In genomic region chr15:30921781-30922371, GRCh38 we compare ENCODE assay signal across 14 cellular contexts. TPM values are rescaled to one million over a fixed set of nuclear protein-coding genes. Genes with fewer than 3 reads are reported as not detected.
DNase-seq lines count a peak whose midpoint lies in the region; ATAC-seq and TF ChIP-seq lines count a peak whose summit lies in the region.
"Had no signal": no experiment of that assay in that cellular context is flagged by ENCODE, and none has a peak within 500 bp of the region (broad histone marks: within the 10 kb centered on the region; RNA-seq: fewer than 3 reads in every experiment).

No MANE protein-coding gene starts in this region.

- no peaks in the 10 kb centered on the region for H3K36me3 Mint-ChIP-seq in glutamatergic neuron (ENCODE audit: unreplicated experiment)
- peaks cover 13% of the 10 kb centered on the region for H3K36me3 Mint-ChIP-seq in activated CD8-positive, alpha-beta memory T cell treated with anti-CD3 and anti-CD28 coated beads, Interleukin-2, amount 10 ng/mL, durations not matched to agents 7 days and 5 days

- peak overlapping the region; percentile 92 for H3K27ac Mint-ChIP-seq in glutamatergic neuron (ENCODE audit: unreplicated experiment)
- no peak overlapping the region for H3K27ac Mint-ChIP-seq in activated CD8-positive, alpha-beta memory T cell treated with anti-CD3 and anti-CD28 coated beads, Interleukin-2, amount 10 ng/mL, durations not matched to agents 7 days and 5 days

- H3K27ac ChIP-seq in temporal lobe (ENCODE audit: low read depth, low read length): peak overlapping the region; percentile 99
- H3K27ac ChIP-seq: pancreas had no signal

- H3K27me3 Mint-ChIP-seq in glutamatergic neuron (ENCODE audit: unreplicated experiment): peaks cover 2% of the 10 kb centered on the region
- no peaks in the 10 kb centered on the region for H3K27me3 Mint-ChIP-seq in activated CD8-positive, alpha-beta memory T cell treated with anti-CD3 and anti-CD28 coated beads, Interleukin-2, amount 10 ng/mL, durations not matched to agents 7 days and 5 days
- H3K27me3 Mint-ChIP-seq: T-helper 17 cell had no signal

- POLR2A ChIA-PET in GM10248 (lab: Yijun Ruan, JAX): interaction anchor here (0.8 kb wide), 1 partner anchor 10 kb away, joined by 6 read pairs; no protein-coding TSS in a partner anchor

- no peak overlapping the region for H3K4me3 Mint-ChIP-seq in glutamatergic neuron (ENCODE audit: unreplicated experiment)
- no peak overlapping the region for H3K4me3 Mint-ChIP-seq in activated CD8-positive, alpha-beta memory T cell treated with anti-CD3 and anti-CD28 coated beads, Interleukin-2, amount 10 ng/mL, durations not matched to agents 7 days and 5 days
- H3K4me3 Mint-ChIP-seq: T-helper 17 cell had no signal

- ATAC-seq in activated CD8-positive, alpha-beta memory T cell treated with anti-CD3 and anti-CD28 coated beads, Interleukin-2, amount 10 ng/mL, durations not matched to agents 7 days and 5 days: no peak
- ATAC-seq: T-helper 17 cell had no signal

- DNase-seq in NCI-H2196 (lab: John Stamatoyannopoulos, UW; ENCODE audit: unreplicated experiment) (peak; percentile 3), NCI-H2196 treated with DMSO at 0.1 percent for 48 hours (lab: John Stamatoyannopoulos, UW; ENCODE audit: unreplicated experiment) (no peak), glutamatergic neuron (no peak), middle frontal gyrus (ENCODE audit: extremely low spot score, low spot score) (peak; percentile 50), NCI-H1092 (lab: John Stamatoyannopoulos, UW) (no peak), GM10248 (ENCODE audit: extremely low spot score) (no peak)
- no peak for DNase-seq in activated CD8-positive, alpha-beta memory T cell treated with anti-CD3 and anti-CD28 coated beads, Interleukin-2, amount 10 ng/mL, durations not matched to agents 7 days and 5 days
- DNase-seq: activated CD8-positive, alpha-beta memory T cell treated with anti-CD3 and anti-CD28 coated beads, Interleukin-2, amount 50 U/mL, for 48 hours; central memory CD4-positive, alpha-beta T cell; GDM1; NCI-H748 treated with DMSO at 0.1 percent for 48 hours; pancreas; T-helper 17 cell had no signal

- peaks cover 36% of the 10 kb centered on the region for H3K4me1 Mint-ChIP-seq in glutamatergic neuron (ENCODE audit: low read depth, unreplicated experiment)
- H3K4me1 Mint-ChIP-seq in activated CD8-positive, alpha-beta memory T cell treated with anti-CD3 and anti-CD28 coated beads, Interleukin-2, amount 10 ng/mL, durations not matched to agents 7 days and 5 days: no peaks in the 10 kb centered on the region

- peaks cover under 1% of the 10 kb centered on the region for H3K9me3 Mint-ChIP-seq in glutamatergic neuron (ENCODE audit: unreplicated experiment)
- H3K9me3 Mint-ChIP-seq in activated CD8-positive, alpha-beta memory T cell treated with anti-CD3 and anti-CD28 coated beads, Interleukin-2, amount 10 ng/mL, durations not matched to agents 7 days and 5 days (ENCODE audit: low read depth): no peaks in the 10 kb centered on the region

- TF ChIP-seq CTCF in glutamatergic neuron (IDR thresholded peaks at IDR 0.05; ENCODE audit: partially characterized antibody, unreplicated experiment) (no peak), GM10248 (IDR thresholded peaks at IDR 0.05; ENCODE audit: control extremely low read depth, extremely low read depth, low read depth, missing control alignments) (no peak)

- CTCF ChIA-PET in activated CD8-positive, alpha-beta memory T cell treated with anti-CD3 and anti-CD28 coated beads, Interleukin-2, amount 10 ng/mL, durations not matched to agents 7 days and 5 days (lab: Charles Lee): no interaction called here
- CTCF ChIA-PET in GM10248 (lab: Yijun Ruan, JAX): no interaction called here

RNA-seq across cellular contexts. Expression of gene FAN1, which starts 18.2 kb away (rescaled TPM):
- 22.9 TPM for total RNA-seq in glutamatergic neuron (ENCODE audit: unreplicated experiment)
- total RNA-seq in temporal lobe: 21.6 TPM
- total RNA-seq in activated CD8-positive, alpha-beta memory T cell treated with anti-CD3 and anti-CD28 coated beads, Interleukin-2, amount 10 ng/mL, durations not matched to agents 7 days and 5 days: 10 to 100 TPM; 14.8 to 16.9 TPM

Comparison
In these comparisons a context has a peak if more than half of its experiments do, and no peak if none do; other contexts are left out.
1. DNase-seq: peak in NCI-H2196 (single experiment) and middle frontal gyrus (single experiment); none in NCI-H2196 treated with DMSO at 0.1 percent for 48 hours (single experiment), glutamatergic neuron (single experiment), NCI-H1092 (single experiment), activated CD8-positive, alpha-beta memory T cell treated with anti-CD3 and anti-CD28 coated beads, Interleukin-2, amount 10 ng/mL, durations not matched to agents 7 days and 5 days (single experiment) and GM10248 (single experiment).